Comparison of ENCODE assay signal across 14 cellular contexts in the genomic region with DNA sequence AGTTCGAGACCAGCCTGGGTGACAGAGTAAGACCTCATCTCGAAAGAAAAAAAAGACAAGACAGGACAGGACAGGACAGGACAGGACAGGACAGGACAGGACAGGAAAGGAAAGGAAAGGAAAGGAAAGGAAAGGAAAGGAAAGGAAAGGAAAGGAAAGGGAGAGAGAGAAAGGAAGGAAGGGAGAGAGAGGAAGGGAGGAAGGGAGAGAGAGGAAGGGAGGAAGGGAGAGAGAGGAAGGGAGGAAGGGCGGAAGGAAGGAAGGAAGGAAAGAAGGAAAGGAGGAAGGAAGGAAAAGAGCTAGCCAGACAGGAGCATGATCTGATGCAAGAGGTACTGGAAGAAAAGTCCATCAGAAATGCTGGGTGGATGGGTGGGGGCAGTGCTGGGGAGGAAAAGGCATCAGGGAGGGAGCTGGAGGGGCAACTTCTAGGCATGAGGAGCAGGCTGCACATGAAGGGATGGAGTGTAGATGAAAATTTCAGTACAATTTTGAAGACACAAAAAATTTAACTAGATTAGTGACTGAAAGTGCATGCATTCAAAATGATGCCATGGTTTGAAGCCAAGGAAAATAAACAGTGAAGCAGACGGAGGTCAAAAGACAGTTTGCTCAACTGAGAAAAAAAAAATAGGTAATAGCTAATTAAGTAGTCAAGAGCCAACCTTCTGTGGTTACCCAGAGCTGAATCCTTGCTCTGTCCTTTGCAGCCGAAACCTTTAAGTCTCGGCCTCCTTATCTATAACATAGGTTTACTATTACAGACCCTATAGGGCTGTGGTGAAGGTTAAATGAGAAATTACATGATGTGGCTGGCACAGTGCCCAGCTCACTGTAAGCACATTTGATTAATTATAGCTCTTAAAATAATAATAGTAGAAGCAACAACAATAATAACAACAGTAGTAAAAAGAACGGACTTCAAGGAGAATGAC. TPM values are rescaled to one million over a fixed set of nuclear protein-coding genes. Genes with fewer than 3 reads are reported as not detected.
DNase-seq lines count a peak whose midpoint lies in the region; ATAC-seq and TF ChIP-seq lines count a peak whose summit lies in the region.
"Had no signal": no experiment of that assay in that cellular context is flagged by ENCODE, and none has a peak within 500 bp of the region (broad histone marks: within the 10 kb centered on the region; RNA-seq: fewer than 3 reads in every experiment).

No MANE protein-coding gene starts in this region.

- no peak overlapping the region for H3K4me3 ChIP-seq in breast epithelium
- H3K4me3 ChIP-seq in right atrium auricular region = no peak overlapping the region
- no peak overlapping the region for H3K4me3 ChIP-seq in tibial artery
- H3K4me3 ChIP-seq in aorta (ENCODE audit: low read length in 2 of 2) = no peak overlapping the region
- H3K4me3 ChIP-seq: GM12878, HAP-1 had no signal

- H3K36me3 ChIP-seq in breast epithelium = no peaks in the 10 kb centered on the region
- no peaks in the 10 kb centered on the region for H3K36me3 ChIP-seq in right atrium auricular region
- H3K36me3 ChIP-seq in tibial artery = no peaks in the 10 kb centered on the region
- no peaks in the 10 kb centered on the region for H3K36me3 ChIP-seq in aorta (ENCODE audit: control insufficient read depth in 1 of 2, insufficient read depth in 2 of 2, low read length in 1 of 2)

- TF ChIP-seq CTCF in breast epithelium (IDR thresholded peaks at IDR 0.05) (no peak), right atrium auricular region (IDR thresholded peaks at IDR 0.05) (no peak), tibial artery (IDR thresholded peaks at IDR 0.05) (no peak)

- H3K27ac ChIP-seq in breast epithelium (peak overlapping the region; percentile 67 to 68), right atrium auricular region (peak overlapping the region; percentile 11 to 31), tibial artery (peak overlapping the region; percentile 38 to 65), aorta (ENCODE audit: low read depth in 1 of 2, low read length in 2 of 2) (peak overlapping the region in 1 of 2 donors; percentile 1)

- intact Hi-C loops in Right ventricle myocardium inferior (cut with DNase I) (no loop called here), cardiac septum (cut with DNase I) (no loop called here), breast epithelium (cut with DNase I; ENCODE audit: low total_unique reads) (no loop called here), tibial artery (cut with DNase I; ENCODE audit: low total_unique reads) (no loop called here), aorta (cut with DNase I) (no loop called here)

- H3K27me3 ChIP-seq in breast epithelium (no peaks in the 10 kb centered on the region), right atrium auricular region (no peaks in the 10 kb centered on the region), tibial artery (no peaks in the 10 kb centered on the region), aorta (ENCODE audit: control insufficient read depth in 1 of 2, insufficient read depth in 2 of 2, low read length in 1 of 2) (no peaks in the 10 kb centered on the region)

- ATAC-seq in Right ventricle myocardium inferior = peak; percentile 45
- no peak for ATAC-seq in aorta (ENCODE audit: low FRiP score)
- ATAC-seq: GM12878 had no signal

- no peak for DNase-seq in Right ventricle myocardium inferior (ENCODE audit: missing footprints)
- DNase-seq in cardiac septum (ENCODE audit: low spot score) = no peak
- no peak for DNase-seq in breast epithelium (ENCODE audit: low spot score in 2 of 2)
- DNase-seq in right atrium auricular region (ENCODE audit: low spot score) = no peak
- DNase-seq in tibial artery = no peak
- DNase-seq in inferior parietal cortex (ENCODE audit: extremely low spot score) = no peak
- no peak for DNase-seq in aorta
- DNase-seq in UCSD-AML1 (lab: John Stamatoyannopoulos, UW; ENCODE audit: unreplicated experiment) = no peak
- DNase-seq: activated CD4-positive, alpha-beta T cell treated with anti-CD3 and anti-CD28 coated beads, Interleukin-2, amount 10 ng/mL, durations not matched to agents 24 days and 14 days; activated gamma-delta T cell treated with Interleukin-2 at 50 U/mL for 16 hours; NCI-H2029; T-helper 1 cell had no signal

- H3K9me3 ChIP-seq in breast epithelium (no peaks in the 10 kb centered on the region), right atrium auricular region (no peaks in the 10 kb centered on the region), tibial artery (no peaks in the 10 kb centered on the region), aorta (ENCODE audit: control insufficient read depth, low read length) (no peaks in the 10 kb centered on the region)
- H3K9me3 ChIP-seq: HAP-1 had no signal

- WGBS in aorta, 2 donors = 65 to 67% methylated on average over 7 of the region's 7 CpGs

- H3K4me1 ChIP-seq in breast epithelium (peaks cover 5 to 15% of the 10 kb centered on the region in 2 donors), right atrium auricular region (peaks cover 0 to 28% of the 10 kb centered on the region in 2 donors), tibial artery (peaks cover 0 to 49% (median 39%) of the 10 kb centered on the region in 4 donors), aorta (ENCODE audit: control insufficient read depth in 1 of 2, insufficient read depth in 2 of 2, low read length in 2 of 2) (peaks cover 5% of the 10 kb centered on the region in 2 donors)
- H3K4me1 ChIP-seq: HAP-1 had no signal

- no peak for TF ChIP-seq POLR2A in breast epithelium (IDR thresholded peaks at IDR 0.05)

RNA-seq across cellular contexts. Expression of a gene that starts 59.9 kb away (rescaled TPM):
- total RNA-seq in Right ventricle myocardium inferior = 11.9 TPM
- total RNA-seq in cardiac septum = 28.3 TPM
- total RNA-seq in breast epithelium = 10 to 100 TPM; 18.6 to 21.1 (median 19.0) TPM
- 10 to 100 TPM in 1 of 2 donors, 1 to 10 TPM in 1; 8.5 to 16.9 TPM for total RNA-seq in right atrium auricular region
- 10 to 100 TPM; 19.5 to 29.2 TPM for total RNA-seq in aorta
- 1 to 10 TPM; 2.6 to 5.1 TPM for polyA plus RNA-seq in aorta
